Comparison of ENCODE assay signal across 10 cellular contexts in genomic region chr12:59803735-59804134, GRCh38.
DNase-seq lines count a peak whose midpoint lies in the region; TF ChIP-seq lines count a peak whose summit lies in the region.
"Had no signal": no experiment of that assay in that cellular context is flagged by ENCODE, and none has a peak within 500 bp of the region (broad histone marks: within the 10 kb centered on the region; RNA-seq: fewer than 3 reads in every experiment).

No MANE protein-coding gene starts in this region.

- H3K4me3 ChIP-seq in AG10803 (ENCODE audit: low read length) (no peak overlapping the region), MM.1S (ENCODE audit: low read length) (no peak overlapping the region), mammary epithelial cell (replicated peaks in 1 of 3; ENCODE audit: insufficient read depth in 1 of 3, low read depth in 2 of 3, low read length in 3 of 3) (peak overlapping the region in 1 of 3 experiments; percentile 21), mesenchymal stem cell (ENCODE audit: insufficient read depth in 1 of 2, low read depth in 1 of 2, low read length in 2 of 2) (peak overlapping the region in 1 of 2 experiments; percentile 59), WERI-Rb-1 (ENCODE audit: low read depth, low read length) (no peak overlapping the region)

- no peak overlapping the region for H2BK12ac ChIP-seq in mesenchymal stem cell (ENCODE audit: low read length in 2 of 2)

- TF ChIP-seq CTCF in AG10803 (conservative IDR thresholded peaks at IDR 0.05; ENCODE audit: low read length) (no peak), MM.1S (IDR thresholded peaks at IDR 0.05; ENCODE audit: low read length) (no peak), mammary epithelial cell (conservative IDR thresholded peaks at IDR 0.05 in 1 of 2, IDR thresholded peaks at IDR 0.05 in 1 of 2; ENCODE audit: extremely low read depth in 1 of 2, insufficient read depth in 1 of 2, low read depth in 1 of 2, low read length in 2 of 2) (no peak), WERI-Rb-1 (IDR thresholded peaks at IDR 0.05; ENCODE audit: low read depth, low read length) (no peak)

- H3K79me2 ChIP-seq in MM.1S (ENCODE audit: low read length) (no peaks in the 10 kb centered on the region), mammary epithelial cell (ENCODE audit: insufficient read depth, low read length) (no peaks in the 10 kb centered on the region)

- H4K20me1 ChIP-seq in MM.1S (ENCODE audit: insufficient read depth, low read length) (no peaks in the 10 kb centered on the region), mammary epithelial cell (ENCODE audit: insufficient read depth, low read length) (no peaks in the 10 kb centered on the region)

- no peaks in the 10 kb centered on the region for H3K9me2 ChIP-seq in MM.1S (replicated peaks; ENCODE audit: insufficient read depth, low read length)

- H3K14ac ChIP-seq in mesenchymal stem cell (ENCODE audit: low read length in 2 of 2): no peak overlapping the region

- peak overlapping the region; percentile 39; the same call in 1 of the 2 replicates for H2AFZ ChIP-seq in MM.1S (ENCODE audit: low read length)
- H2AFZ ChIP-seq in mammary epithelial cell (ENCODE audit: low read depth, low read length): peak overlapping the region; percentile 88
- H2AFZ ChIP-seq in mesenchymal stem cell (ENCODE audit: low read depth, low read length): no peak overlapping the region

- in situ Hi-C loops in mammary epithelial cell (cut with MboI; ENCODE audit: low sequenced_read_pairs in 2 of 2): loop anchor here in 1 of 2 donors (25.0 kb wide), 1 partner anchor 391 kb away; no protein-coding TSS in a partner anchor

- H3K9ac ChIP-seq in MM.1S (ENCODE audit: low read length) (no peak overlapping the region), mammary epithelial cell (ENCODE audit: insufficient read depth, low read length) (no peak overlapping the region), mesenchymal stem cell (ENCODE audit: low read length) (peak overlapping the region; percentile 55)

- no peaks in the 10 kb centered on the region for H3K79me1 ChIP-seq in mesenchymal stem cell (replicated peaks; ENCODE audit: low read length, poor library complexity, severe bottlenecking)

- H3K9me3 ChIP-seq in MM.1S (replicated peaks; ENCODE audit: insufficient read depth, low read length): no peaks in the 10 kb centered on the region
- H3K9me3 ChIP-seq in mammary epithelial cell (replicated peaks; ENCODE audit: insufficient read depth, low read length): no peaks in the 10 kb centered on the region
- peaks cover 11% of the 10 kb centered on the region for H3K9me3 ChIP-seq in mesenchymal stem cell (ENCODE audit: control insufficient read depth, low read length)
- H3K9me3 ChIP-seq in WERI-Rb-1 (ENCODE audit: severe bottlenecking): no peaks in the 10 kb centered on the region

- H3K27ac ChIP-seq in MM.1S (ENCODE audit: low read length) (no peak overlapping the region), mammary epithelial cell (ENCODE audit: insufficient read depth, low read depth, low read length) (no peak overlapping the region), mesenchymal stem cell (ENCODE audit: low read length, poor library complexity, severe bottlenecking) (peak overlapping the region; percentile 37), WERI-Rb-1 (no peak overlapping the region)

- no peak overlapping the region for H3K4ac ChIP-seq in mesenchymal stem cell (ENCODE audit: low read depth in 1 of 2, low read length in 2 of 2)

- H3K23ac ChIP-seq in mesenchymal stem cell (ENCODE audit: low read length in 2 of 2): no peak overlapping the region

- H3K27me3 ChIP-seq in MM.1S (replicated peaks; ENCODE audit: insufficient read depth, low read length) (no peaks in the 10 kb centered on the region), mammary epithelial cell (ENCODE audit: insufficient read depth, low read length) (no peaks in the 10 kb centered on the region), mesenchymal stem cell (ENCODE audit: control insufficient read depth in 1 of 2, insufficient read depth in 1 of 2, low read length in 2 of 2) (no peaks in the 10 kb centered on the region), WERI-Rb-1 (ENCODE audit: insufficient read depth, low read depth, severe bottlenecking) (no peaks in the 10 kb centered on the region)

- intact Hi-C loops in mammary epithelial cell (cut with micrococcal nuclease): loop anchor here (2.0 to 10.0 kb wide), 3 partner anchors 207 to 691 kb away; partner anchors contain the start of gene SLC16A7

- peak; percentile 25 for DNase-seq in AG10803 (ENCODE audit: low read depth)
- no peak for DNase-seq in MM.1S
- DNase-seq in mammary epithelial cell: peak; percentile 23
- DNase-seq in mesenchymal stem cell: peak; percentile 8
- DNase-seq in stimulated activated CD4-positive, alpha-beta T cell treated with anti-CD3 and anti-CD28 coated beads, Interleukin-2, amount 100 ng/mL, for 48 hours: no peak
- no peak for DNase-seq in putamen (ENCODE audit: low spot score)
- no peak for DNase-seq in pons (ENCODE audit: low spot score)
- no peak for DNase-seq in WERI-Rb-1
- DNase-seq: activated naive CD4-positive, alpha-beta T cell treated with anti-CD3 and anti-CD28 coated beads, Interleukin-2, amount 10 ng/mL, durations not matched to agents 7 days and 5 days; left ventricle myocardium superior had no signal

- H4K91ac ChIP-seq in mesenchymal stem cell (ENCODE audit: low read length): no peak overlapping the region

- no peak overlapping the region for H3K18ac ChIP-seq in mesenchymal stem cell (ENCODE audit: low read depth in 1 of 2, low read length in 2 of 2)

- H3K4me1 ChIP-seq in MM.1S (ENCODE audit: low read length) (no peaks in the 10 kb centered on the region), mammary epithelial cell (ENCODE audit: insufficient read depth, low read length) (peaks cover 7% of the 10 kb centered on the region), mesenchymal stem cell (ENCODE audit: control insufficient read depth, insufficient read depth, low read depth, low read length) (peaks cover 1% of the 10 kb centered on the region)

- dilution Hi-C loops in mammary epithelial cell (cut with HindIII; ENCODE audit: low sequenced_read_pairs): no loop called here

- WGBS in mammary epithelial cell (ENCODE audit: low coverage, missing lambda C conversion rate): 8% methylated on average over 1 of the region's 1 CpG
- WGBS in mesenchymal stem cell: no CpG with 5 or more reads among the region's 1 CpG

- no peaks in the 10 kb centered on the region for H3F3A ChIP-seq in MM.1S (ENCODE audit: insufficient read depth, low read length)

- no peak overlapping the region for H4K8ac ChIP-seq in mesenchymal stem cell (ENCODE audit: low read length)

- H2BK120ac ChIP-seq in mesenchymal stem cell (ENCODE audit: low read depth, low read length): no peak overlapping the region

- H3K4me2 ChIP-seq in MM.1S (ENCODE audit: low read depth, low read length) (peak overlapping the region; percentile 36; the same call in 1 of the 2 replicates), mammary epithelial cell (ENCODE audit: insufficient read depth, low read depth, low read length) (peak overlapping the region; percentile 75), mesenchymal stem cell (ENCODE audit: low read length, poor library complexity, severe bottlenecking) (no peak overlapping the region)

- BruUV-seq in mammary epithelial cell (replicated peaks; lab: Mats Ljungman, UMichigan): no TSS peak

- no peak overlapping the region for H2BK5ac ChIP-seq in mesenchymal stem cell (ENCODE audit: low read depth, low read length, poor library complexity, severe bottlenecking)

- H3K36me3 ChIP-seq in MM.1S (replicated peaks; ENCODE audit: insufficient read depth, low read length) (no peaks in the 10 kb centered on the region), mammary epithelial cell (ENCODE audit: insufficient read depth, low read length) (no peaks in the 10 kb centered on the region), mesenchymal stem cell (ENCODE audit: control insufficient read depth in 1 of 2, insufficient read depth in 2 of 2, low read depth in 1 of 2, low read length in 2 of 2) (no peaks in the 10 kb centered on the region), WERI-Rb-1 (no peaks in the 10 kb centered on the region)

- no peak overlapping the region for H2BK15ac ChIP-seq in mesenchymal stem cell (ENCODE audit: low read depth, poor library complexity, severe bottlenecking)

- H2AK5ac ChIP-seq in mesenchymal stem cell (ENCODE audit: low read length, severe bottlenecking): no peak overlapping the region

- CTCF ChIA-PET in mammary epithelial cell (lab: Charles Lee; ENCODE audit: low non-redundant PET): no interaction called here

Comparison
In these comparisons a context has a peak if more than half of its experiments do, and no peak if none do; other contexts are left out.
1. DNase-seq: peak in AG10803 (single experiment), mammary epithelial cell (single experiment) and mesenchymal stem cell (single experiment); none in MM.1S (single experiment), stimulated activated CD4-positive, alpha-beta T cell treated with anti-CD3 and anti-CD28 coated beads, Interleukin-2, amount 100 ng/mL, for 48 hours (0 of 2), putamen (single experiment), pons (single experiment) and WERI-Rb-1 (single experiment).